In the genomic region with DNA sequence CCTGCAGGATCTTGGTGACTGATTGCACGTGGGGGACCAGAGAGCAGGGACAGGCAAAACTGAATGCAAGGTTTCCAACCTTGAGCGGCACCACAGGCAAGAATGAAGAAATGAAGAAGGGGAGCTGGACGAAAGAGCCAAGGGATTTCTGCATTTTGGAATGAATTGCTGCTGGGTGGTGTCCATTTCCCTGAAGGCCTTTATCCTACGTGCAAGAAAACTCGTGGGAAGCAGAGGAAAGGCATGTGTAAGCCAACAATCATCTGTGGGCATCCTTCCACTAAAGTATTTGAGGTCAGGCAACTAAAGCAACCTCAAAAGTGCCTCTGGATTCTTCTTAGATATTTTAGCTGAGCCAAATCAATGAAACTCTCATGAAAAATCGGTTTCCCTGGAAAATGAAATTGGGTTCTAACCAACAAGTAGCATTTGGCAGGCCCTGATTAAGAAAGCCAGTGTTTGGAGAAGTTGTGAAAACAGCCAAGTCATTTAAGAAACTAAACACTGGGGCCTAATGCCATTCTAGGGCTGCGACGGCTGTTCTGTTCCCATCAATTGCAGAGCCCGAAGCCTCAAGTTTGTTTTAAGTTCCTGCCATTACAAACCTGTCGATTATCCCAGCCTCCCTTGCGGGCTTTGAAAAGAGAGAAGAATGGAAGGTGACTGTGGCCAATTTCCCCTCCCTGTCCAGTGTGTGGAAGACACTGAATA, we compare ENCODE assay signal across 2 cellular contexts.
TF ChIP-seq lines count a peak whose summit lies in the region.

No MANE protein-coding gene starts in this region.

TF ChIP-seq in A549, 52 proteins besides CTCF, POLR2A, EP300 and RAD21:
- TF ChIP-seq, protein P1, sequence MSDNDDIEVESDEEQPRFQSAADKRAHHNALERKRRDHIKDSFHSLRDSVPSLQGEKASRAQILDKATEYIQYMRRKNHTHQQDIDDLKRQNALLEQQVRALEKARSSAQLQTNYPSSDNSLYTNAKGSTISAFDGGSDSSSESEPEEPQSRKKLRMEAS (IDR thresholded peaks at IDR 0.05): no peak
- no peak for TF ChIP-seq CBX2 (IDR thresholded peaks at IDR 0.05; ENCODE audit: borderline replicate concordance, low read depth)
- TF ChIP-seq, protein P2, sequence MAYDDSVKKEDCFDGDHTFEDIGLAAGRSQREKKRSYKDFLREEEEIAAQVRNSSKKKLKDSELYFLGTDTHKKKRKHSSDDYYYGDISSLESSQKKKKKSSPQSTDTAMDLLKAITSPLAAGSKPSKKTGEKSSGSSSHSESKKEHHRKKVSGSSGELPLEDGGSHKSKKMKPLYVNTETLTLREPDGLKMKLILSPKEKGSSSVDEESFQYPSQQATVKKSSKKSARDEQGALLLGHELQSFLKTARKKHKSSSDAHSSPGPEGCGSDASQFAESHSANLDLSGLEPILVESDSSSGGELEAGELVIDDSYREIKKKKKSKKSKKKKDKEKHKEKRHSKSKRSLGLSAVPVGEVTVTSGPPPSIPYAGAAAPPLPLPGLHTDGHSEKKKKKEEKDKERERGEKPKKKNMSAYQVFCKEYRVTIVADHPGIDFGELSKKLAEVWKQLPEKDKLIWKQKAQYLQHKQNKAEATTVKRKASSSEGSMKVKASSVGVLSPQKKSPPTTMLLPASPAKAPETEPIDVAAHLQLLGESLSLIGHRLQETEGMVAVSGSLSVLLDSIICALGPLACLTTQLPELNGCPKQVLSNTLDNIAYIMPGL (CRISPR knock-in tag; IDR thresholded peaks at IDR 0.05; ENCODE audit: borderline replicate concordance): no peak
- no peak for TF ChIP-seq NR3C1 (IDR thresholded peaks at IDR 0.05)
- no peak for TF ChIP-seq EHMT2 (IDR thresholded peaks at IDR 0.05; ENCODE audit: low read depth)
- no peak for TF ChIP-seq RFX5 (IDR thresholded peaks at IDR 0.05)
- no peak for TF ChIP-seq PHF8 (IDR thresholded peaks at IDR 0.05; ENCODE audit: borderline replicate concordance, low read depth)
- TF ChIP-seq ZFP36 (IDR thresholded peaks at IDR 0.05; ENCODE audit: borderline replicate concordance, partially characterized antibody): no peak
- TF ChIP-seq, protein P3, sequence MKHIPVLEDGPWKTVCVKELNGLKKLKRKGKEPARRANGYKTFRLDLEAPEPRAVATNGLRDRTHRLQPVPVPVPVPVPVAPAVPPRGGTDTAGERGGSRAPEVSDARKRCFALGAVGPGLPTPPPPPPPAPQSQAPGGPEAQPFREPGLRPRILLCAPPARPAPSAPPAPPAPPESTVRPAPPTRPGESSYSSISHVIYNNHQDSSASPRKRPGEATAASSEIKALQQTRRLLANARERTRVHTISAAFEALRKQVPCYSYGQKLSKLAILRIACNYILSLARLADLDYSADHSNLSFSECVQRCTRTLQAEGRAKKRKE (CRISPR knock-in tag; IDR thresholded peaks at IDR 0.05; ENCODE audit: low read depth): no peak
- TF ChIP-seq CHD2 (IDR thresholded peaks at IDR 0.05; ENCODE audit: low read length, partially characterized antibody): no peak
- no peak for TF ChIP-seq HOXA7 (CRISPR knock-in tag; IDR thresholded peaks at IDR 0.05)
- TF ChIP-seq, protein P4, sequence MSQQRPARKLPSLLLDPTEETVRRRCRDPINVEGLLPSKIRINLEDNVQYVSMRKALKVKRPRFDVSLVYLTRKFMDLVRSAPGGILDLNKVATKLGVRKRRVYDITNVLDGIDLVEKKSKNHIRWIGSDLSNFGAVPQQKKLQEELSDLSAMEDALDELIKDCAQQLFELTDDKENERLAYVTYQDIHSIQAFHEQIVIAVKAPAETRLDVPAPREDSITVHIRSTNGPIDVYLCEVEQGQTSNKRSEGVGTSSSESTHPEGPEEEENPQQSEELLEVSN (IDR thresholded peaks at IDR 0.05; ENCODE audit: borderline replicate concordance, low read depth): no peak
- no peak for TF ChIP-seq HEYL (CRISPR knock-in tag; IDR thresholded peaks at IDR 0.05)
- no peak for TF ChIP-seq BHLHE40 (IDR thresholded peaks at IDR 0.05; ENCODE audit: low read depth, low read length)

TF ChIP-seq in K562, 482 proteins besides CTCF, POLR2A, EP300 and RAD21 (continued from another document):
- no peak for TF ChIP-seq SIN3A (IDR thresholded peaks at IDR 0.05; ENCODE audit: borderline replicate concordance in 2 of 2, control insufficient read depth in 1 of 2, low read depth in 2 of 2, low read length in 2 of 2)
- TF ChIP-seq POLR2B (IDR thresholded peaks at IDR 0.05; ENCODE audit: low read depth, partially characterized antibody): no peak
- TF ChIP-seq CHD4 (IDR thresholded peaks at IDR 0.05; ENCODE audit: insufficient read depth, insufficient replicate concordance, low read depth, low read length, poor library complexity, severe bottlenecking): no peak
- TF ChIP-seq, protein P5, sequence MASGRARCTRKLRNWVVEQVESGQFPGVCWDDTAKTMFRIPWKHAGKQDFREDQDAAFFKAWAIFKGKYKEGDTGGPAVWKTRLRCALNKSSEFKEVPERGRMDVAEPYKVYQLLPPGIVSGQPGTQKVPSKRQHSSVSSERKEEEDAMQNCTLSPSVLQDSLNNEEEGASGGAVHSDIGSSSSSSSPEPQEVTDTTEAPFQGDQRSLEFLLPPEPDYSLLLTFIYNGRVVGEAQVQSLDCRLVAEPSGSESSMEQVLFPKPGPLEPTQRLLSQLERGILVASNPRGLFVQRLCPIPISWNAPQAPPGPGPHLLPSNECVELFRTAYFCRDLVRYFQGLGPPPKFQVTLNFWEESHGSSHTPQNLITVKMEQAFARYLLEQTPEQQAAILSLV (tag; IDR thresholded peaks at IDR 0.05): no peak
- no peak for TF ChIP-seq SP1 (CRISPR knock-in tag; IDR thresholded peaks at IDR 0.05)
- no peak for TF ChIP-seq CBX3 (IDR thresholded peaks at IDR 0.05; ENCODE audit: borderline replicate concordance in 1 of 2, low read length in 2 of 2)
- TF ChIP-seq THRAP3 (IDR thresholded peaks at IDR 0.05; ENCODE audit: borderline replicate concordance): no peak
- 0 out of 2 replicates have a peak, but pooled peaks have one; percentile 26 for TF ChIP-seq MAFG (tag; conservative IDR thresholded peaks at IDR 0.05)
- TF ChIP-seq, protein P6, sequence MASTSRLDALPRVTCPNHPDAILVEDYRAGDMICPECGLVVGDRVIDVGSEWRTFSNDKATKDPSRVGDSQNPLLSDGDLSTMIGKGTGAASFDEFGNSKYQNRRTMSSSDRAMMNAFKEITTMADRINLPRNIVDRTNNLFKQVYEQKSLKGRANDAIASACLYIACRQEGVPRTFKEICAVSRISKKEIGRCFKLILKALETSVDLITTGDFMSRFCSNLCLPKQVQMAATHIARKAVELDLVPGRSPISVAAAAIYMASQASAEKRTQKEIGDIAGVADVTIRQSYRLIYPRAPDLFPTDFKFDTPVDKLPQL (IDR thresholded peaks at IDR 0.05; ENCODE audit: extremely low read depth, insufficient read length): no peak
- no peak for TF ChIP-seq GTF2E2 (tag; IDR thresholded peaks at IDR 0.05)
- no peak for TF ChIP-seq ZBTB7A (IDR thresholded peaks at IDR 0.05; ENCODE audit: borderline replicate concordance, control insufficient read depth, low read depth, low read length)
- TF ChIP-seq NFE2 (IDR thresholded peaks at IDR 0.05; ENCODE audit: low read depth): peak; percentile 33; the same call in 1 of the 2 replicates
